17 cellular contexts compared by ENCODE assay signal in the genomic region with DNA sequence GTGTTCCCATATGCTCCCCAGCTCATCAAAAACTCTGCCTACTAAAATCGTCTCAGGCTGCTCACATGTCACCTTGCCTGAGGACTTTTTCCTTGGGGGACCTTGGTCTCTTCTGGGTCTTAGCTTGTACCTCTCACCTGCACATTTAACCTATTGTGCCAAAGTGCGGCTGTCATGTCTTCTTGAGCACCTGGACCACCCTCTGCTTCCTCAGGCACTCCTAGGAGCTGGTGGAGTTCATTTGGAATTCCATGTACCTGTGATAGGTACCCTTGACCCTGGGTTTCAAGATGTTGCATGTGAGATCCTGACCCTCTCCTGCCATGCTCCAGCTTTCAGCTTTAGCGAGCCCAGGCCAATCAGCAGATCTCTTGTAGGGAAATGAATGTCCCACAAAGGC. TPM values are rescaled to one million over a fixed set of nuclear protein-coding genes. Genes with fewer than 3 reads are reported as not detected.
DNase-seq lines count a peak whose midpoint lies in the region; ATAC-seq and TF ChIP-seq lines count a peak whose summit lies in the region.
"Had no signal": no experiment of that assay in that cellular context is flagged by ENCODE, and none has a peak within 500 bp of the region (broad histone marks: within the 10 kb centered on the region; RNA-seq: fewer than 3 reads in every experiment).

No MANE protein-coding gene starts in this region.

- TF ChIP-seq CTCF in lower lobe of right lung (IDR thresholded peaks at IDR 0.05) = no peak
- TF ChIP-seq CTCF in uterus (IDR thresholded peaks at IDR 0.05) = no peak
- no peak for TF ChIP-seq CTCF in natural killer cell (IDR thresholded peaks at IDR 0.05)

- H3K4me1 ChIP-seq in lower lobe of right lung (peaks cover 13% of the 10 kb centered on the region), uterus (peaks cover 0 to 3% of the 10 kb centered on the region in 2 donors)
- H3K4me1 ChIP-seq: right lobe of liver had no signal

- peak overlapping the region; percentile 64 for H3K27ac Mint-ChIP-seq in activated naive CD8-positive, alpha-beta T cell treated with anti-CD3 and anti-CD28 coated beads for 36 hours
- no peak overlapping the region for H3K27ac Mint-ChIP-seq in activated naive CD8-positive, alpha-beta T cell treated with anti-CD3 and anti-CD28 coated beads, Interleukin-2, amount 50 U/mL, for 24 hours
- H3K27ac Mint-ChIP-seq in T-helper 17 cell (peak overlapping the region; percentile 72), natural killer cell (no peak overlapping the region)
- H3K27ac Mint-ChIP-seq: nephron progenitor cell had no signal

- H3K9me3 ChIP-seq in T-helper 17 cell (ENCODE audit: control insufficient read depth, low read length, poor library complexity, severe bottlenecking) (no peaks in the 10 kb centered on the region), lower lobe of right lung (no peaks in the 10 kb centered on the region), uterus (no peaks in the 10 kb centered on the region)
- H3K9me3 ChIP-seq: left lung, right lobe of liver, upper lobe of right lung had no signal

- TF ChIP-seq POLR2A in uterus (IDR thresholded peaks at IDR 0.05) = no peak

- intact Hi-C loops in lower lobe of right lung (cut with DNase I) = loop anchor here (10.0 kb wide), 1 partner anchor 470 kb away; no protein-coding TSS in a partner anchor
- intact Hi-C loops in uterus (cut with DNase I; ENCODE audit: low total_unique reads) = loop anchor here (5.0 kb wide), 1 partner anchor 472 kb away; no protein-coding TSS in a partner anchor
- intact Hi-C loops in natural killer cell (cut with micrococcal nuclease) = loop anchor here (2.0 kb wide), 2 partner anchors 328 to 794 kb away; partner anchors contain the start of gene MCU

- no peak for DNase-seq in activated naive CD8-positive, alpha-beta T cell treated with anti-CD3 and anti-CD28 coated beads for 36 hours
- no peak for DNase-seq in activated naive CD8-positive, alpha-beta T cell treated with anti-CD3 and anti-CD28 coated beads, Interleukin-2, amount 50 U/mL, for 24 hours
- no peak for DNase-seq in T-helper 17 cell
- no peak for DNase-seq in lower lobe of right lung
- no peak for DNase-seq in uterus
- no peak for DNase-seq in HuH-7.5 (ENCODE audit: low spot score)
- no peak for DNase-seq in natural killer cell
- DNase-seq in stimulated activated CD4-positive, alpha-beta T cell treated with anti-CD3 and anti-CD28 coated beads, Interleukin-2, amount 100 ng/mL, for 48 hours = no peak
- DNase-seq: DMS53; foreskin fibroblast; left lung; NCI-H1048; nephron progenitor cell; SHP77; stimulated activated CD4-positive, alpha-beta T cell treated with anti-CD3 and anti-CD28 coated beads, Interleukin-4, amount 100 ng/mL, for 4 hours; upper lobe of right lung had no signal

- no peaks in the 10 kb centered on the region for H3K27me3 Mint-ChIP-seq in activated naive CD8-positive, alpha-beta T cell treated with anti-CD3 and anti-CD28 coated beads for 36 hours
- H3K27me3 Mint-ChIP-seq in activated naive CD8-positive, alpha-beta T cell treated with anti-CD3 and anti-CD28 coated beads, Interleukin-2, amount 50 U/mL, for 24 hours = no peaks in the 10 kb centered on the region
- H3K27me3 Mint-ChIP-seq in T-helper 17 cell (no peaks in the 10 kb centered on the region), natural killer cell (ENCODE audit: low read depth in 2 of 2) (peaks cover 7 to 8% of the 10 kb centered on the region in 2 donors)

- no peaks in the 10 kb centered on the region for H3K27me3 ChIP-seq in lower lobe of right lung (ENCODE audit: low read depth)
- no peaks in the 10 kb centered on the region for H3K27me3 ChIP-seq in uterus
- H3K27me3 ChIP-seq: left lung, right lobe of liver, upper lobe of right lung had no signal

- H3K4me3 ChIP-seq in lower lobe of right lung (no peak overlapping the region), uterus (no peak overlapping the region)
- H3K4me3 ChIP-seq: left lung, right lobe of liver had no signal

- peaks cover 2% of the 10 kb centered on the region for H3K4me1 Mint-ChIP-seq in activated naive CD8-positive, alpha-beta T cell treated with anti-CD3 and anti-CD28 coated beads for 36 hours
- H3K4me1 Mint-ChIP-seq in activated naive CD8-positive, alpha-beta T cell treated with anti-CD3 and anti-CD28 coated beads, Interleukin-2, amount 50 U/mL, for 24 hours = peaks cover 16% of the 10 kb centered on the region
- H3K4me1 Mint-ChIP-seq in T-helper 17 cell (peaks cover 19% of the 10 kb centered on the region), natural killer cell (peaks cover 26 to 28% of the 10 kb centered on the region in 2 donors)

- no peaks in the 10 kb centered on the region for H3K9me3 Mint-ChIP-seq in activated naive CD8-positive, alpha-beta T cell treated with anti-CD3 and anti-CD28 coated beads for 36 hours
- no peaks in the 10 kb centered on the region for H3K9me3 Mint-ChIP-seq in activated naive CD8-positive, alpha-beta T cell treated with anti-CD3 and anti-CD28 coated beads, Interleukin-2, amount 50 U/mL, for 24 hours
- H3K9me3 Mint-ChIP-seq in natural killer cell = no peaks in the 10 kb centered on the region
- H3K9me3 Mint-ChIP-seq: nephron progenitor cell had no signal

- no peak for ATAC-seq in activated naive CD8-positive, alpha-beta T cell treated with anti-CD3 and anti-CD28 coated beads, Interleukin-2, amount 50 U/mL, for 24 hours
- ATAC-seq in T-helper 17 cell = no peak
- no peak for ATAC-seq in lower lobe of right lung
- no peak for ATAC-seq in natural killer cell

- no peak overlapping the region for H3K4me3 Mint-ChIP-seq in activated naive CD8-positive, alpha-beta T cell treated with anti-CD3 and anti-CD28 coated beads for 36 hours
- no peak overlapping the region for H3K4me3 Mint-ChIP-seq in activated naive CD8-positive, alpha-beta T cell treated with anti-CD3 and anti-CD28 coated beads, Interleukin-2, amount 50 U/mL, for 24 hours
- no peak overlapping the region for H3K4me3 Mint-ChIP-seq in T-helper 17 cell
- no peak overlapping the region for H3K4me3 Mint-ChIP-seq in natural killer cell
- H3K4me3 Mint-ChIP-seq: nephron progenitor cell had no signal

- peaks cover 34% of the 10 kb centered on the region for H3K36me3 ChIP-seq in lower lobe of right lung
- H3K36me3 ChIP-seq in uterus = no peaks in the 10 kb centered on the region

- H3K27ac ChIP-seq in lower lobe of right lung (peak overlapping the region; percentile 46), uterus (peak overlapping the region; percentile 40 to 74)
- H3K27ac ChIP-seq: right lobe of liver had no signal

- H3K36me3 Mint-ChIP-seq in activated naive CD8-positive, alpha-beta T cell treated with anti-CD3 and anti-CD28 coated beads for 36 hours = peaks cover 3% of the 10 kb centered on the region
- peaks cover 2% of the 10 kb centered on the region for H3K36me3 Mint-ChIP-seq in activated naive CD8-positive, alpha-beta T cell treated with anti-CD3 and anti-CD28 coated beads, Interleukin-2, amount 50 U/mL, for 24 hours (ENCODE audit: low read depth)
- H3K36me3 Mint-ChIP-seq in T-helper 17 cell (ENCODE audit: low read depth) (no peaks in the 10 kb centered on the region), natural killer cell (no peaks in the 10 kb centered on the region)

RNA-seq across cellular contexts. Expression of gene DNAJB12, which starts 10.4 kb away (rescaled TPM):
- total RNA-seq in activated naive CD8-positive, alpha-beta T cell treated with anti-CD3 and anti-CD28 coated beads for 36 hours = 10 to 100 TPM; 25.2 to 25.6 TPM
- 10 to 100 TPM; 32.7 to 42.9 TPM for total RNA-seq in T-helper 17 cell
- 44.7 TPM for total RNA-seq in lower lobe of right lung
- total RNA-seq in uterus = 10 to 100 TPM; 18.4 to 34.8 (median 22.7) TPM
- total RNA-seq in natural killer cell = 10 to 100 TPM; 47.3 to 54.2 (median 48.7) TPM

Comparison
In these comparisons a context has a peak if more than half of its experiments do, and no peak if none do; other contexts are left out.
1. H3K27ac Mint-ChIP-seq: peak in activated naive CD8-positive, alpha-beta T cell treated with anti-CD3 and anti-CD28 coated beads for 36 hours (single experiment) and T-helper 17 cell (single experiment); none in activated naive CD8-positive, alpha-beta T cell treated with anti-CD3 and anti-CD28 coated beads, Interleukin-2, amount 50 U/mL, for 24 hours (single experiment) and natural killer cell (0 of 2).